In genomic region chr19:1648926-1649541, GRCh38 we compare ENCODE assay signal across 1 cellular context.
TF ChIP-seq lines count a peak whose summit lies in the region.

No MANE protein-coding gene starts in this region.

TF ChIP-seq in WTC11, 78 proteins besides CTCF, POLR2A, EP300 and RAD21 (continued from another document):
- TF ChIP-seq E2F4 (CRISPR knock-in tag; IDR thresholded peaks at IDR 0.05; ENCODE audit: borderline replicate concordance, low read depth) = no peak
- TF ChIP-seq ZNF425 (CRISPR knock-in tag; conservative IDR thresholded peaks at IDR 0.05) = no peak
- TF ChIP-seq GTF2I (CRISPR knock-in tag; conservative IDR thresholded peaks at IDR 0.05) = no peak
- TF ChIP-seq ZNF416 (CRISPR knock-in tag; IDR thresholded peaks at IDR 0.05) = no peak
- no peak for TF ChIP-seq ZNF263 (CRISPR knock-in tag; IDR thresholded peaks at IDR 0.05; ENCODE audit: low read depth)
- no peak for TF ChIP-seq FOXK1 (CRISPR knock-in tag; IDR thresholded peaks at IDR 0.05)
- TF ChIP-seq CBFB (CRISPR knock-in tag; IDR thresholded peaks at IDR 0.05; ENCODE audit: low read depth) = no peak
- no peak for TF ChIP-seq ZNF423 (CRISPR knock-in tag; IDR thresholded peaks at IDR 0.05)
- no peak for TF ChIP-seq TCF7 (CRISPR knock-in tag; IDR thresholded peaks at IDR 0.05; ENCODE audit: low read depth)
- TF ChIP-seq SMAD3 (CRISPR knock-in tag; IDR thresholded peaks at IDR 0.05; ENCODE audit: borderline replicate concordance) = no peak
- no peak for TF ChIP-seq SP1 (CRISPR knock-in tag; conservative IDR thresholded peaks at IDR 0.05)
- no peak for TF ChIP-seq HMGA2 (CRISPR knock-in tag; IDR thresholded peaks at IDR 0.05)
- no peak for TF ChIP-seq NR1H2 (CRISPR knock-in tag; IDR thresholded peaks at IDR 0.05)
- TF ChIP-seq ZSCAN18 (CRISPR knock-in tag; IDR thresholded peaks at IDR 0.05) = no peak
